ENCODE assay signal across 15 cellular contexts in the genomic region with DNA sequence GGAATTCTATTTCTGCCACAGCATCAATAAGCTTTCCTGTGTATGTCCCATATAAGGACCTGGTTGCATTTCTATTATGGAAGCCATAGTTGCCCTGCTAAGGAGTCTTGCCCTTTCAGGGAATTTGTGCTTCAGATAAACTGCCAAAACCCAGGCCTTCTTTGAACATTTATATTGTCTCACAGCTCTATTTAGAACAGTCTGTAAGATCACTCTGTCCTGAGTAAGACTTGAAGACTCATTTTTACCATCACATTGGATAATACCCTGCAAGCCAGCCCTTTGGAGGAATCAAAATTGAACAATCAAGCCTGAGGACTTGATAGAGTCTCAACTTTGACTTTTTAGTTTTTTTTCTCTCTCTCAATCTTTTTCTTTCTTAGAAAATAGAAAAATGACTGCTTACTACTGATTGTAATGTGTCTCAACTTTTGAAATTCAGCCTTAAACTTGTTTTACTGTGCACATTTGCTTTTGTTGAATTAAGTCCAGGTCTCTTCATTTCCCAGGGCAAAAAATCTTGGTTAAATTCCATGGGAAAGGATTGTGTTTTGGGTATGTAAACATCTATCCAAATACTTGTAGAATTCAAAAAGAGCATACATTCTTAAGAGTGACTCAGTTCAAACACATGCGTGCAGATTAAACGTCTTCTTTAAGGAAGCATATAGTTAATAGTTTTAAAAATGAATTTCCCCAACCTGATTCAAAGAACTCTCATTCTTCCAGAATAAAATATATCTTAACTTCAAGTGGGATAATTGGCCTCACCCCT.
DNase-seq lines count a peak whose midpoint lies in the region; ATAC-seq and TF ChIP-seq lines count a peak whose summit lies in the region.
"Had no signal": no experiment of that assay in that cellular context is flagged by ENCODE, and none has a peak within 500 bp of the region (broad histone marks: within the 10 kb centered on the region; RNA-seq: fewer than 3 reads in every experiment).

No MANE protein-coding gene starts in this region.

- intact Hi-C loops in posterior vena cava (cut with DNase I), result no loop called here

- no peak for ATAC-seq in GM19395 (IDR thresholded peaks at IDR 0.05; ENCODE audit: unreplicated experiment)

- no peaks in the 10 kb centered on the region for H3K79me2 ChIP-seq in fibroblast of lung (ENCODE audit: control insufficient read depth, insufficient read depth, low read length)

- H3K4me1 ChIP-seq in SJSA1 (replicated peaks) (peaks cover 46% of the 10 kb centered on the region), fibroblast of lung (ENCODE audit: control insufficient read depth, extremely low read depth, insufficient read depth, low read length) (peaks cover 24% of the 10 kb centered on the region)
- H3K4me1 ChIP-seq: prostate gland had no signal

- H3K9me3 ChIP-seq in SJSA1 (replicated peaks), result no peaks in the 10 kb centered on the region
- no peaks in the 10 kb centered on the region for H3K9me3 ChIP-seq in fibroblast of lung (ENCODE audit: control insufficient read depth, insufficient read depth, low read depth, low read length)
- H3K9me3 ChIP-seq: prostate gland had no signal

- no peaks in the 10 kb centered on the region for H3K27me3 ChIP-seq in SJSA1 (replicated peaks)
- no peaks in the 10 kb centered on the region for H3K27me3 ChIP-seq in fibroblast of lung (ENCODE audit: control insufficient read depth, insufficient read depth, low read length)

- H4K20me1 ChIP-seq in fibroblast of lung (ENCODE audit: control insufficient read depth, extremely low read depth, insufficient read depth, low read length), result no peaks in the 10 kb centered on the region

- H3K36me3 ChIP-seq in SJSA1, result no peaks in the 10 kb centered on the region
- no peaks in the 10 kb centered on the region for H3K36me3 ChIP-seq in fibroblast of lung (ENCODE audit: control insufficient read depth, insufficient read depth, low read length)
- H3K36me3 ChIP-seq: prostate gland had no signal

- H3K27ac ChIP-seq in SJSA1, result peak overlapping the region; percentile 95
- peak overlapping the region; percentile 79 for H3K27ac ChIP-seq in fibroblast of lung (ENCODE audit: insufficient read depth, low read length)

- peak overlapping the region; percentile 2 for H3K9ac ChIP-seq in fibroblast of lung (ENCODE audit: insufficient read depth, low read length)

- no peak for TF ChIP-seq CTCF in fibroblast of lung (conservative IDR thresholded peaks at IDR 0.05 in 1 of 2, IDR thresholded peaks at IDR 0.05 in 1 of 2; ENCODE audit: low read depth in 1 of 2, low read length in 2 of 2)

- peak overlapping the region; percentile 66 for H3K4me2 ChIP-seq in fibroblast of lung (ENCODE audit: extremely low read depth, insufficient read depth, low read length)

- no peak overlapping the region for H2AFZ ChIP-seq in fibroblast of lung (ENCODE audit: low read length)

- no peak overlapping the region for H3K4me3 ChIP-seq in SJSA1
- H3K4me3 ChIP-seq in fibroblast of lung (replicated peaks in 1 of 4; ENCODE audit: control extremely low read depth in 1 of 4, insufficient read depth in 1 of 4, low read depth in 3 of 4, low read length in 4 of 4), result peak overlapping the region in 2 of 4 experiments; percentile 9 to 32
- no peak overlapping the region for H3K4me3 ChIP-seq in skeletal muscle cell (ENCODE audit: low read depth, low read length)
- H3K4me3 ChIP-seq: prostate gland had no signal

- DNase-seq in GM04504 (ENCODE audit: low read depth) (peak; percentile 75), SJSA1 (ENCODE audit: low read depth in 1 of 2, low spot score in 2 of 2) (peak in 1 of 2 experiments; percentile 88), fibroblast of lung (ENCODE audit: low read depth in 2 of 2) (peak; percentile 92 to 93), skeletal muscle cell (ENCODE audit: low read depth) (peak; percentile 73), C1 segment of cervical spinal cord (lab: John Stamatoyannopoulos, UW) (no peak), posterior vena cava (ENCODE audit: low spot score) (no peak), NCI-H1105 treated with DMSO at 0.1 percent for 48 hours (lab: John Stamatoyannopoulos, UW) (no peak)
- DNase-seq: activated CD4-positive, alpha-beta T cell treated with anti-CD3 and anti-CD28 coated beads for 1 hour; activated T-cell treated with anti-CD3 and anti-CD28 coated beads, Interleukin-2, amount 50 U/mL, for 1 hour; anterior cingulate cortex; KBM-7; mesendoderm; NCI-H146 had no signal

Comparison
In these comparisons a context has a peak if more than half of its experiments do, and no peak if none do; other contexts are left out.
1. DNase-seq: peak in GM04504 (single experiment), fibroblast of lung (2 of 2) and skeletal muscle cell (single experiment); none in C1 segment of cervical spinal cord (0 of 14), posterior vena cava (single experiment) and NCI-H1105 treated with DMSO at 0.1 percent for 48 hours (single experiment).